Comparison of ENCODE assay signal across 8 cellular contexts in the genomic region with DNA sequence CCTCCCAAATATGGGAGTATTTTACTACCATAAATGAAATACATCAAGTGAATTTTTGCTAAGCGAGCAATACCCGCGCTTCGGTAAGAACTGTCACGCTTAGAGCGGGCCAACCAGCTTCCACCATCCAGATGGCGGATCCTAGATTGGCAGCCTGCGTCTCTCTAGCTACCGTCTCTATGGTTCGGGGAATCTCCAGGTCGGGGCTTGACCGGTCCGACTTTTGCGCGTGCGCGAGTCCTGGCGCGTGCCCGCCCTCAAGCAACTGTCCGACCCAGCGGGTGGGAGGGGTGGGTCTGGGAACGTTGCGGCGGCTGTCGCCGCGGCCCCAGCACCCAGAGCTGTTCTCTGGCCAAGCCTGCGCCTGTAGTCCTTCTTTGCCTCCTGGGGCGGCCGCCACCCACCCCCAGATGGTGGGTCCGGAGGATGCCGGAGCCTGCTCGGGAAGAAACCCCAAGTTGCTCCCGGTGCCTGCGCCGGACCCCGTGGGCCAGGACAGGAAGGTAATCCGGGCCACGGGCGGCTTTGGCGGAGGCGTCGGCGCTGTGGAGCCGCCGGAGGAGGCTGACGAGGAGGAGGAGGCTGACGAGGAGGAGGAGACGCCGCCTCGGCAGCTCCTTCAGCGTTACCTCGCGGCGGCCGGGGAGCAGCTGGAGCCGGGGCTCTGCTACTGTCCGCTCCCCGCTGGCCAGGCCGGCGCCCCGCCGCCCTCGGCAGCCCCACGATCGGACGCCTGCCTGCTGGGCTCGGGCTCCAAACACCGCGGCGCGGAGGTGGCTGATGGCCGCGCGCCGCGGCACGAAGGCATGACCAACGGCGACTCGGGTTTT. TPM values are rescaled to one million over a fixed set of nuclear protein-coding genes. Genes with fewer than 3 reads are reported as not detected.
DNase-seq lines count a peak whose midpoint lies in the region; ATAC-seq lines count a peak whose summit lies in the region.

Gene TBC1D12 (plus strand): TSS at position 338 of the 830 bp plus-strand sequence. CDS start 73 bp downstream, at position 411.

- H3K4me1 ChIP-seq in esophagus (ENCODE audit: control insufficient read depth in 2 of 2, insufficient read depth in 2 of 2, low read length in 1 of 2) = no peaks in the 10 kb centered on the region

- peak within 1 kb of the TSS; percentile 92 for H3K27ac ChIP-seq in esophagus (ENCODE audit: low read depth in 2 of 2, low read length in 1 of 2)

- ATAC-seq in GM19372 (IDR thresholded peaks at IDR 0.05; ENCODE audit: low read depth, unreplicated experiment) (peak; percentile 64), HG03442 (IDR thresholded peaks at IDR 0.05; ENCODE audit: unreplicated experiment) (peak; percentile 80)
- peak; percentile 77 for ATAC-seq in activated CD8-positive, alpha-beta memory T cell treated with anti-CD3 and anti-CD28 coated beads, Interleukin-2, amount 10 ng/mL, durations not matched to agents 7 days and 5 days
- peak; percentile 83 for ATAC-seq in stimulated activated naive CD8-positive, alpha-beta T cell treated with anti-CD3 and anti-CD28 coated beads, Interleukin-15, amount 100 ng/mL, for 72 hours

- DNase-seq in CMK (ENCODE audit: low read depth) (peak; percentile 88), NCI-H524 (lab: John Stamatoyannopoulos, UW) (peak; percentile 68 to 86), middle frontal gyrus (ENCODE audit: extremely low spot score, low spot score) (peak; percentile 93)
- peak; percentile 49 for DNase-seq in activated CD8-positive, alpha-beta memory T cell treated with anti-CD3 and anti-CD28 coated beads, Interleukin-2, amount 10 ng/mL, durations not matched to agents 7 days and 5 days
- peak; percentile 42 to 64 for DNase-seq in stimulated activated naive CD8-positive, alpha-beta T cell treated with anti-CD3 and anti-CD28 coated beads, Interleukin-15, amount 100 ng/mL, for 72 hours

- H3K4me3 Mint-ChIP-seq in activated CD8-positive, alpha-beta memory T cell treated with anti-CD3 and anti-CD28 coated beads, Interleukin-2, amount 10 ng/mL, durations not matched to agents 7 days and 5 days = peak within 1 kb of the TSS; percentile 69
- H3K4me3 Mint-ChIP-seq in stimulated activated naive CD8-positive, alpha-beta T cell treated with anti-CD3 and anti-CD28 coated beads, Interleukin-15, amount 100 ng/mL, for 72 hours = peak within 1 kb of the TSS; percentile 71 to 82

- H3K27me3 Mint-ChIP-seq in activated CD8-positive, alpha-beta memory T cell treated with anti-CD3 and anti-CD28 coated beads, Interleukin-2, amount 10 ng/mL, durations not matched to agents 7 days and 5 days = peaks cover 73% of the 10 kb centered on the region
- peaks cover 67% of the 10 kb centered on the region for H3K27me3 Mint-ChIP-seq in stimulated activated naive CD8-positive, alpha-beta T cell treated with anti-CD3 and anti-CD28 coated beads, Interleukin-15, amount 100 ng/mL, for 72 hours

- H3K36me3 ChIP-seq in esophagus (ENCODE audit: control insufficient read depth in 2 of 2, insufficient read depth in 2 of 2, low read length in 1 of 2) = no peaks in the 10 kb centered on the region

- WGBS in esophagus, 2 donors = 0 to 1% methylated on average over 57 to 82 of the region's 82 CpGs

- H3K9me3 ChIP-seq in esophagus (ENCODE audit: control insufficient read depth in 2 of 2, insufficient read depth in 1 of 2, low read depth in 1 of 2, low read length in 1 of 2) = no peaks in the 10 kb centered on the region

- no peaks in the 10 kb centered on the region for H3K36me3 Mint-ChIP-seq in activated CD8-positive, alpha-beta memory T cell treated with anti-CD3 and anti-CD28 coated beads, Interleukin-2, amount 10 ng/mL, durations not matched to agents 7 days and 5 days

- no peak within 1 kb of the TSS for H3K27ac Mint-ChIP-seq in activated CD8-positive, alpha-beta memory T cell treated with anti-CD3 and anti-CD28 coated beads, Interleukin-2, amount 10 ng/mL, durations not matched to agents 7 days and 5 days
- no peak within 1 kb of the TSS for H3K27ac Mint-ChIP-seq in stimulated activated naive CD8-positive, alpha-beta T cell treated with anti-CD3 and anti-CD28 coated beads, Interleukin-15, amount 100 ng/mL, for 72 hours

- CTCF ChIA-PET in activated CD8-positive, alpha-beta memory T cell treated with anti-CD3 and anti-CD28 coated beads, Interleukin-2, amount 10 ng/mL, durations not matched to agents 7 days and 5 days (lab: Charles Lee) = interaction anchor here (0.7 to 1.6 kb wide), 3 partner anchors 39 to 42 kb away, joined by 3 read pairs; partner anchors contain the start of gene NOC3L

- H3K27me3 ChIP-seq in esophagus (ENCODE audit: control insufficient read depth in 1 of 2, insufficient read depth in 2 of 2, low read length in 2 of 2) = no peaks in the 10 kb centered on the region

- H3K4me1 Mint-ChIP-seq in activated CD8-positive, alpha-beta memory T cell treated with anti-CD3 and anti-CD28 coated beads, Interleukin-2, amount 10 ng/mL, durations not matched to agents 7 days and 5 days = peaks cover 10% of the 10 kb centered on the region
- no peaks in the 10 kb centered on the region for H3K4me1 Mint-ChIP-seq in stimulated activated naive CD8-positive, alpha-beta T cell treated with anti-CD3 and anti-CD28 coated beads, Interleukin-15, amount 100 ng/mL, for 72 hours

- no peaks in the 10 kb centered on the region for H3K9me3 Mint-ChIP-seq in activated CD8-positive, alpha-beta memory T cell treated with anti-CD3 and anti-CD28 coated beads, Interleukin-2, amount 10 ng/mL, durations not matched to agents 7 days and 5 days (ENCODE audit: low read depth)
- H3K9me3 Mint-ChIP-seq in stimulated activated naive CD8-positive, alpha-beta T cell treated with anti-CD3 and anti-CD28 coated beads, Interleukin-15, amount 100 ng/mL, for 72 hours = no peaks in the 10 kb centered on the region

- peak within 1 kb of the TSS; percentile 86 to 91 for H3K4me3 ChIP-seq in esophagus (ENCODE audit: low read depth in 1 of 2, low read length in 2 of 2)

RNA-seq across cellular contexts. Expression of gene TBC1D12, which starts in this region (rescaled TPM):
- under 1 TPM; 0.12 to 0.96 TPM for total RNA-seq in activated CD8-positive, alpha-beta memory T cell treated with anti-CD3 and anti-CD28 coated beads, Interleukin-2, amount 10 ng/mL, durations not matched to agents 7 days and 5 days
- polyA plus RNA-seq in esophagus = 1 to 10 TPM; 4.0 to 9.1 TPM

Comparison
In these comparisons a context has a peak if more than half of its experiments do, and no peak if none do; other contexts are left out.
1. Peak in every context shown above with its lines: DNase-seq, ATAC-seq, H3K4me3 ChIP-seq and H3K27ac ChIP-seq.
2. Peak in DNase-seq and ATAC-seq in activated CD8-positive, alpha-beta memory T cell treated with anti-CD3 and anti-CD28 coated beads, Interleukin-2, amount 10 ng/mL, durations not matched to agents 7 days and 5 days; RNA of the gene not detected or under 1 TPM.